Comparison of ENCODE assay signal across 24 cellular contexts in genomic region chr4:5719329-5720055, GRCh38. TPM values are rescaled to one million over a fixed set of nuclear protein-coding genes. Genes with fewer than 3 reads are reported as not detected.
A peak's percentile ranks its signal among the peaks of the same experiment; 100 is the strongest.
DNase-seq lines count a peak whose midpoint lies in the region; ATAC-seq, FAIRE-seq and TF ChIP-seq lines count a peak whose summit lies in the region.
"Had no signal": no experiment of that assay in that cellular context is flagged by ENCODE, and none has a peak within 500 bp of the region (broad histone marks: within the 10 kb centered on the region; RNA-seq: fewer than 3 reads in every experiment).

No MANE protein-coding gene starts in this region.

- H3K4me1 Mint-ChIP-seq in nephron, result peaks cover 5% of the 10 kb centered on the region

- H3K4me3 ChIP-seq in H1 (ENCODE audit: extremely low read depth in 1 of 4, insufficient read depth in 2 of 4, low read depth in 3 of 4, low read length in 4 of 4), result no peak overlapping the region
- H3K4me3 ChIP-seq in spleen, result no peak overlapping the region
- H3K4me3 ChIP-seq: adrenal gland; BLaER1 treated with 17β-estradiol and CSF1 and Interleukin-3, amounts not matched to agents 10 nM and 100 nM; PC-9; stomach; transverse colon had no signal

- no peak overlapping the region for H4K8ac ChIP-seq in H1 (ENCODE audit: extremely low read depth, insufficient read depth, low read length)

- no peak overlapping the region for H2BK20ac ChIP-seq in H1 (ENCODE audit: low read length)

- TF ChIP-seq POLR2A in GM12891 (IDR thresholded peaks at IDR 0.05; ENCODE audit: low read depth, low read length) (no peak), H1 (IDR thresholded peaks at IDR 0.05; ENCODE audit: control extremely low read depth in 1 of 2, low read depth in 2 of 2, low read length in 2 of 2) (no peak), spleen (IDR thresholded peaks at IDR 0.05) (no peak)

- H3K14ac ChIP-seq in H1 (ENCODE audit: insufficient read length), result no peak overlapping the region

- peak; percentile 70 for ATAC-seq in HG02938 (IDR thresholded peaks at IDR 0.05; ENCODE audit: unreplicated experiment)
- ATAC-seq: activated CD8-positive, alpha-beta T cell treated with anti-CD3 and anti-CD28 coated beads, Interleukin-2, amount 10 ng/mL, durations not matched to agents 7 days and 5 days; left ventricle myocardium superior had no signal

- H3K4me1 ChIP-seq in H1 (replicated peaks in 1 of 4; ENCODE audit: control insufficient read depth in 3 of 4, insufficient read depth in 4 of 4, low read length in 3 of 4) (peaks cover 0 to 2% (median 0%) of the 10 kb centered on the region in 4 experiments; a peak in 2 of 7 replicates), spleen (no peaks in the 10 kb centered on the region)
- H3K4me1 ChIP-seq: adrenal gland, transverse colon had no signal

- no peak for TF ChIP-seq EP300 in H1 (IDR thresholded peaks at IDR 0.05; ENCODE audit: borderline replicate concordance in 1 of 2, low read depth in 2 of 2, low read length in 2 of 2)

- no peak overlapping the region for H3K9ac ChIP-seq in H1 (replicated peaks in 1 of 4; ENCODE audit: extremely low read depth in 1 of 4, low read depth in 3 of 4, low read length in 3 of 4)
- H3K9ac ChIP-seq: BLaER1 treated with 17β-estradiol and CSF1 and Interleukin-3, amounts not matched to agents 10 nM and 100 nM had no signal

- H3K36me3 Mint-ChIP-seq in nephron (ENCODE audit: low read depth), result peaks cover 70% of the 10 kb centered on the region
- H3K36me3 Mint-ChIP-seq: IgD-negative memory B cell had no signal

- H3K36me3 ChIP-seq in H1 (ENCODE audit: control insufficient read depth in 2 of 4, insufficient read depth in 4 of 4, low read length in 3 of 4) (peaks cover 0 to 7% (median under 1%) of the 10 kb centered on the region in 4 experiments; a peak in 3 of 8 replicates), spleen (no peaks in the 10 kb centered on the region)
- H3K36me3 ChIP-seq: adrenal gland, transverse colon had no signal

- no peak overlapping the region for H3K4ac ChIP-seq in H1 (replicated peaks; ENCODE audit: insufficient read length, low read depth, low read length)

- no peak overlapping the region for H3K4me3 Mint-ChIP-seq in nephron
- H3K4me3 Mint-ChIP-seq: activated CD8-positive, alpha-beta T cell treated with anti-CD3 and anti-CD28 coated beads, Interleukin-2, amount 10 ng/mL, durations not matched to agents 7 days and 5 days; IgD-negative memory B cell had no signal

- H3K9me3 Mint-ChIP-seq in nephron, result peaks cover 24% of the 10 kb centered on the region

- POLR2A ChIA-PET in H1 (lab: Charles Lee; ENCODE audit: partially characterized antibody), result no interaction called here

- H3K23me2 ChIP-seq in H1 (ENCODE audit: low read depth, low read length), result no peaks in the 10 kb centered on the region

- H4K20me1 ChIP-seq in H1 (replicated peaks in 1 of 2; ENCODE audit: control insufficient read depth in 1 of 2, insufficient read depth in 2 of 2, low read length in 2 of 2), result peaks cover 0 to 3% of the 10 kb centered on the region in 2 experiments
- H4K20me1 ChIP-seq: BLaER1 treated with 17β-estradiol and CSF1 and Interleukin-3, amounts not matched to agents 10 nM and 100 nM had no signal

- no peak overlapping the region for H3K18ac ChIP-seq in H1 (ENCODE audit: extremely low read depth, low read length)

- TF ChIP-seq RAD21 in H1 (IDR thresholded peaks at IDR 0.05 in 1 of 2, conservative IDR thresholded peaks at IDR 0.05 in 1 of 2; ENCODE audit: low read depth in 2 of 2, low read length in 2 of 2), result peak; percentile 50 to 53

- CTCF ChIA-PET in H1 (lab: Charles Lee; ENCODE audit: partially characterized antibody), result interaction anchor here (0.9 to 1.2 kb wide), 2 partner anchors 18 to 79 kb away, joined by 3 to 4 read pairs; no protein-coding TSS in a partner anchor

- H3K27ac Mint-ChIP-seq in nephron, result peak overlapping the region; percentile 48 to 87 (median 65)
- H3K27ac Mint-ChIP-seq: activated CD8-positive, alpha-beta T cell treated with anti-CD3 and anti-CD28 coated beads, Interleukin-2, amount 10 ng/mL, durations not matched to agents 7 days and 5 days; IgD-negative memory B cell had no signal

- intact Hi-C loops in spleen (cut with DNase I; ENCODE audit: low total_unique reads), result no loop called here

- H2BK12ac ChIP-seq in H1 (ENCODE audit: low read depth, low read length), result no peak overlapping the region

- TF ChIP-seq CTCF in H1 (IDR thresholded peaks at IDR 0.05; ENCODE audit: control extremely low read depth in 1 of 3, insufficient read depth in 1 of 3, low read depth in 1 of 3, low read length in 3 of 3) (peak; percentile 16 to 30 (median 23)), nephron (IDR thresholded peaks at IDR 0.05; ENCODE audit: unreplicated experiment in 3 of 3) (no peak), spleen (IDR thresholded peaks at IDR 0.05 in 8 of 11, conservative IDR thresholded peaks at IDR 0.05 in 3 of 11) (no peak)

- no peaks in the 10 kb centered on the region for H3K27me3 Mint-ChIP-seq in nephron (ENCODE audit: low read depth)
- H3K27me3 Mint-ChIP-seq: IgD-negative memory B cell had no signal

- H2AK5ac ChIP-seq in H1 (ENCODE audit: low read depth, low read length), result no peak overlapping the region

- FAIRE-seq in GM12891 (lab: Jason Lieb, UNC) (no peak), H1 (lab: Jason Lieb, UNC) (peak; percentile 55)

- H3K79me1 ChIP-seq in H1 (ENCODE audit: low read depth, low read length), result no peaks in the 10 kb centered on the region

- H2BK15ac ChIP-seq in H1 (ENCODE audit: low read length), result no peak overlapping the region

- H4K5ac ChIP-seq in H1 (ENCODE audit: insufficient read length, low read depth, low read length), result no peak overlapping the region

- H3K27ac ChIP-seq in H1 (ENCODE audit: low read depth, low read length), result no peak overlapping the region
- no peak overlapping the region for H3K27ac ChIP-seq in spleen
- H3K27ac ChIP-seq: adrenal gland; BLaER1 treated with 17β-estradiol and CSF1 and Interleukin-3, amounts not matched to agents 10 nM and 100 nM; brain microvascular endothelial cell; PC-9; stomach; transverse colon had no signal

- DNase-seq in GM12891 (ENCODE audit: insufficient read length, low spot score) (no peak), H1 (ENCODE audit: low read depth in 1 of 2, low spot score in 2 of 2) (no peak), COLO829 (ENCODE audit: low spot score) (no peak), spleen (no peak), NCI-H1105 (lab: John Stamatoyannopoulos, UW) (no peak)
- DNase-seq in NK-92 treated with Interleukin-12 subunit alpha and Interleukin-12 subunit beta, amount 100 ng/mL, for 24 hours (lab: John Stamatoyannopoulos, UW), result no peak
- DNase-seq: activated CD4-positive, CD25-positive, alpha-beta regulatory T cell treated with anti-CD3 and anti-CD28 coated beads, Interleukin-2, amount 50 U/mL, for 72 hours; activated CD8-positive, alpha-beta T cell treated with anti-CD3 and anti-CD28 coated beads, Interleukin-2, amount 10 ng/mL, durations not matched to agents 7 days and 5 days; adrenal gland; brain microvascular endothelial cell; Calu3; DND-41; erythroblast; left ventricle myocardium superior; NCI-H2081; PC-9; SHP77; stomach; transverse colon had no signal

- no peak overlapping the region for H3K23ac ChIP-seq in H1 (ENCODE audit: insufficient read length)

- H3K27me3 ChIP-seq in H1 (replicated peaks in 1 of 4; ENCODE audit: control insufficient read depth in 3 of 4, extremely low read depth in 1 of 4, insufficient read depth in 3 of 4, low read length in 3 of 4), result no peaks in the 10 kb centered on the region
- peaks cover 0 to 7% (median 0%) of the 10 kb centered on the region in 7 donors for H3K27me3 ChIP-seq in spleen (replicated peaks in 1 of 7)
- H3K27me3 ChIP-seq: adrenal gland; BLaER1 treated with 17β-estradiol and CSF1 and Interleukin-3, amounts not matched to agents 10 nM and 100 nM; brain microvascular endothelial cell; stomach; transverse colon had no signal

- no peak overlapping the region for H3K56ac ChIP-seq in H1 (replicated peaks; ENCODE audit: insufficient read length, low read depth, low read length)

- no peak overlapping the region for H4K91ac ChIP-seq in H1 (replicated peaks; ENCODE audit: insufficient read length, low read length)

- no peaks in the 10 kb centered on the region for H3K79me2 ChIP-seq in H1 (ENCODE audit: control insufficient read depth in 1 of 2, insufficient read depth in 2 of 2, low read length in 2 of 2)

- no peak overlapping the region for H2AFZ ChIP-seq in H1 (ENCODE audit: low read length)
- H2AFZ ChIP-seq: PC-9 had no signal

- H2BK120ac ChIP-seq in H1 (replicated peaks; ENCODE audit: low read depth, low read length), result no peak overlapping the region

- no peak overlapping the region for H2BK5ac ChIP-seq in H1 (ENCODE audit: low read depth, low read length)

- H3K4me2 ChIP-seq in H1 (ENCODE audit: insufficient read depth in 1 of 2, low read depth in 2 of 2, low read length in 2 of 2), result no peak overlapping the region
- H3K4me2 ChIP-seq: PC-9 had no signal

- 89% methylated on average over 7 of the region's 7 CpGs; no CpG with 5 or more reads in 1 of the 2 experiments for WGBS in H1 (ENCODE audit: extremely low coverage in 1 of 2, insufficient coverage in 1 of 2, insufficient read length in 1 of 2, insufficient replicate concordance in 2 of 2, low coverage in 1 of 2, low lambda C conversion rate in 2 of 2, missing lambda C conversion rate in 1 of 2), 2 experiments
- 74 to 84% (median 81%) methylated on average over 7 of the region's 7 CpGs for WGBS in spleen, 5 donors

- H3K9me3 ChIP-seq in H1 (ENCODE audit: insufficient read depth in 2 of 2, low read depth in 1 of 2, low read length in 1 of 2) (peaks cover 3 to 6% of the 10 kb centered on the region in 2 experiments; a peak in 2 of 4 replicates), spleen (peaks cover 3 to 21% (median 14%) of the 10 kb centered on the region in 8 donors)
- H3K9me3 ChIP-seq: adrenal gland, transverse colon had no signal

RNA-seq across cellular contexts. Expression of gene EVC, which starts 8.5 kb away (rescaled TPM):
- 8.8 TPM for polyA plus RNA-seq in GM12891 (2012; ENCODE audit: low read depth, missing spikeins)
- 9.8 and 11.3 TPM in 2 replicates for total RNA-seq in H1 (2021; fragmentation: NEBNext Ultra II Directional; extraction: Animal tissue kit (Norgen Biotek cat#: 25700))
- polyA plus RNA-seq in H1 (2011; rRNA removed) (2.6 and 5.1 TPM in 2 replicates), spleen (1 to 10 TPM in 1 of 3 donors, under 1 TPM in 2; 0.20 to 1.2 (median 0.35) TPM)
- polyA plus RNA-seq in H1 (2011; cell fraction: cytosol; rRNA removed), result 3.3 TPM
- 14.4 TPM for polyA plus RNA-seq in H1 (2011; cell fraction: nucleus; rRNA removed)
- polyA plus RNA-seq in H1 (2012, experiment 1 of 2), result 4.8 to 5.9 TPM (median 5.2 TPM) in 4 replicates
- 2.9 TPM for polyA plus RNA-seq in H1 (2012, experiment 2 of 2)
- polyA plus RNA-seq in H1 (2013, experiment 1 of 2), result 4.0 TPM
- 4.6 TPM for polyA plus RNA-seq in H1 (2013, experiment 2 of 2)
- polyA minus RNA-seq in H1 (2011; rRNA and poly(A)+ RNA removed), result 4.2 and 6.9 TPM in 2 replicates
- 8.1 TPM for polyA minus RNA-seq in H1 (2011; cell fraction: cytosol; rRNA and poly(A)+ RNA removed)
- 23.4 TPM for polyA minus RNA-seq in H1 (2011; cell fraction: nucleus; rRNA and poly(A)+ RNA removed)
- 10 to 100 TPM in 2 of 7 donors, 1 to 10 TPM in 5; 5.1 to 13.3 (median 9.0) TPM for total RNA-seq in spleen
- total RNA-seq: Calu3 had no signal

RNA-seq across cellular contexts. Expression of gene EVC2, which starts 11.1 kb away (rescaled TPM):
- 1.2 TPM for polyA plus RNA-seq in GM12891 (2012; ENCODE audit: low read depth, missing spikeins)
- total RNA-seq in H1 (2021; fragmentation: NEBNext Ultra II Directional; extraction: Animal tissue kit (Norgen Biotek cat#: 25700)), result 5.9 and 6.4 TPM in 2 replicates
- 0.73 and 1.4 TPM in 2 replicates for polyA plus RNA-seq in H1 (2011; rRNA removed)
- polyA plus RNA-seq in H1 (2011; cell fraction: cytosol; rRNA removed), result 1.5 TPM
- 2.5 TPM for polyA plus RNA-seq in H1 (2011; cell fraction: nucleus; rRNA removed)
- polyA plus RNA-seq in H1 (2012, experiment 1 of 2), result 3.6 to 4.7 TPM (median 4.1 TPM) in 4 replicates
- polyA plus RNA-seq in H1 (2012, experiment 2 of 2), result 1.5 TPM
- polyA plus RNA-seq in H1 (2013, experiment 1 of 2), result 3.5 TPM
- 3.8 TPM for polyA plus RNA-seq in H1 (2013, experiment 2 of 2)
- 3.2 and 3.3 TPM in 2 replicates for polyA minus RNA-seq in H1 (2011; rRNA and poly(A)+ RNA removed)
- polyA minus RNA-seq in H1 (2011; cell fraction: cytosol; rRNA and poly(A)+ RNA removed), result 2.1 TPM
- polyA minus RNA-seq in H1 (2011; cell fraction: nucleus; rRNA and poly(A)+ RNA removed), result 5.4 TPM
- total RNA-seq in spleen, result 1 to 10 TPM; 2.3 to 4.4 (median 2.9) TPM
- under 1 TPM; 0.30 to 0.86 (median 0.58) TPM for polyA plus RNA-seq in spleen
- total RNA-seq: Calu3, NCI-H460 had no signal

Comparison
In these comparisons a context has a peak if more than half of its experiments do, and no peak if none do; other contexts are left out.
1. CTCF ChIP-seq: peak in H1 (3 of 3); none in nephron (0 of 3) and spleen (0 of 11).